In genomic region chr18:9735238-9735637, GRCh38 we compare ENCODE assay signal across 15 cellular contexts. TPM values are rescaled to one million over a fixed set of nuclear protein-coding genes. Genes with fewer than 3 reads are reported as not detected.
DNase-seq lines count a peak whose midpoint lies in the region; ATAC-seq and TF ChIP-seq lines count a peak whose summit lies in the region.
"Had no signal": no experiment of that assay in that cellular context is flagged by ENCODE, and none has a peak within 500 bp of the region (broad histone marks: within the 10 kb centered on the region; RNA-seq: fewer than 3 reads in every experiment).

No MANE protein-coding gene starts in this region.

- CTCF ChIA-PET in Caco-2 (lab: Charles Lee) = interaction anchor here (0.7 kb wide), 1 partner anchor 249 kb away, joined by 3 read pairs; no protein-coding TSS in a partner anchor
- CTCF ChIA-PET in activated CD8-positive, alpha-beta T cell treated with anti-CD3 and anti-CD28 coated beads for 36 hours (lab: Charles Lee) = no interaction called here

- TF ChIP-seq CTCF in Caco-2 (IDR thresholded peaks at IDR 0.05; ENCODE audit: insufficient read depth in 1 of 2, low read depth in 1 of 2, low read length in 1 of 2, severe bottlenecking in 1 of 2, unreplicated experiment in 1 of 2) (no peak), natural killer cell (IDR thresholded peaks at IDR 0.05) (no peak), GM10266 (IDR thresholded peaks at IDR 0.05; ENCODE audit: control insufficient read depth, insufficient read depth, low read depth, missing control alignments) (no peak)
- no peak for TF ChIP-seq CTCF in activated CD8-positive, alpha-beta T cell treated with anti-CD3 and anti-CD28 coated beads for 36 hours (IDR thresholded peaks at IDR 0.05)

- peaks cover 21% of the 10 kb centered on the region for H3K4me1 Mint-ChIP-seq in Caco-2 (ENCODE audit: low read depth, unreplicated experiment)
- H3K4me1 Mint-ChIP-seq in activated CD8-positive, alpha-beta T cell treated with anti-CD3 and anti-CD28 coated beads for 36 hours (ENCODE audit: low read depth) = peaks cover 4% of the 10 kb centered on the region
- H3K4me1 Mint-ChIP-seq in natural killer cell = peaks cover 22 to 26% of the 10 kb centered on the region in 2 donors

- intact Hi-C loops in Caco-2 (cut with micrococcal nuclease; ENCODE audit: unreplicated experiment) = loop anchor here (5.0 kb wide), 1 partner anchor 142 kb away; no protein-coding TSS in a partner anchor
- intact Hi-C loops in activated CD8-positive, alpha-beta T cell treated with anti-CD3 and anti-CD28 coated beads for 36 hours (cut with micrococcal nuclease) = no loop called here
- intact Hi-C loops in natural killer cell (cut with micrococcal nuclease) = no loop called here

- ATAC-seq in activated CD8-positive, alpha-beta T cell treated with anti-CD3 and anti-CD28 coated beads for 36 hours = peak; percentile 17
- ATAC-seq in natural killer cell = peak; percentile 36 to 79 (median 76)
- ATAC-seq: PC-3, SK-N-SH treated with all-trans-retinoic acid at 6 μM for 48 hours had no signal

- POLR2A ChIA-PET in Caco-2 (lab: Charles Lee) = interaction anchor here (1.2 kb wide), 1 partner anchor 62 kb away, joined by 7 read pairs; no protein-coding TSS in a partner anchor
- POLR2A ChIA-PET in activated CD8-positive, alpha-beta T cell treated with anti-CD3 and anti-CD28 coated beads for 36 hours (lab: Charles Lee) = no interaction called here

- H3K27me3 ChIP-seq in Caco-2 (replicated peaks; ENCODE audit: control insufficient read depth, insufficient read depth, low read length) = no peaks in the 10 kb centered on the region
- H3K27me3 ChIP-seq: left lung had no signal

- H3K27ac ChIP-seq in KOPT-K1 (ENCODE audit: low read depth, low read length, poor library complexity, severe bottlenecking) = peak overlapping the region; percentile 53
- H3K27ac ChIP-seq: WERI-Rb-1 had no signal

- no peak overlapping the region for H3K4me3 ChIP-seq in Caco-2 (ENCODE audit: low read depth, low read length)
- H3K4me3 ChIP-seq: left lung had no signal

- peaks cover 42% of the 10 kb centered on the region for H3K4me1 ChIP-seq in Caco-2

- H3K4me3 Mint-ChIP-seq in Caco-2 (ENCODE audit: unreplicated experiment) (no peak overlapping the region), natural killer cell (peak overlapping the region; percentile 62)
- H3K4me3 Mint-ChIP-seq in activated CD8-positive, alpha-beta T cell treated with anti-CD3 and anti-CD28 coated beads for 36 hours = no peak overlapping the region
- H3K4me3 Mint-ChIP-seq: activated naive CD4-positive, alpha-beta T cell treated with anti-CD3 and anti-CD28 coated beads, Interleukin-2, amount 50 U/mL, for 24 hours had no signal

- H3K36me3 Mint-ChIP-seq in Caco-2 (ENCODE audit: insufficient read depth, unreplicated experiment) = peaks cover 7% of the 10 kb centered on the region
- H3K36me3 Mint-ChIP-seq in activated CD8-positive, alpha-beta T cell treated with anti-CD3 and anti-CD28 coated beads for 36 hours (ENCODE audit: low read depth) = no peaks in the 10 kb centered on the region
- H3K36me3 Mint-ChIP-seq in natural killer cell = no peaks in the 10 kb centered on the region
- H3K36me3 Mint-ChIP-seq: activated naive CD4-positive, alpha-beta T cell treated with anti-CD3 and anti-CD28 coated beads, Interleukin-2, amount 50 U/mL, for 24 hours had no signal

- no peaks in the 10 kb centered on the region for H3K9me3 Mint-ChIP-seq in Caco-2 (ENCODE audit: unreplicated experiment)
- H3K9me3 Mint-ChIP-seq in activated CD8-positive, alpha-beta T cell treated with anti-CD3 and anti-CD28 coated beads for 36 hours = no peaks in the 10 kb centered on the region
- no peaks in the 10 kb centered on the region for H3K9me3 Mint-ChIP-seq in natural killer cell
- H3K9me3 Mint-ChIP-seq: activated naive CD4-positive, alpha-beta T cell treated with anti-CD3 and anti-CD28 coated beads, Interleukin-2, amount 50 U/mL, for 24 hours had no signal

- BruUV-seq in Caco-2 (replicated peaks; lab: Mats Ljungman, UMichigan) = no TSS peak

- H3K27me3 Mint-ChIP-seq in Caco-2 (ENCODE audit: insufficient read depth, unreplicated experiment) = no peaks in the 10 kb centered on the region
- H3K27me3 Mint-ChIP-seq in activated CD8-positive, alpha-beta T cell treated with anti-CD3 and anti-CD28 coated beads for 36 hours = peaks cover 12% of the 10 kb centered on the region
- peaks cover 11 to 12% of the 10 kb centered on the region in 2 donors for H3K27me3 Mint-ChIP-seq in natural killer cell (ENCODE audit: low read depth in 2 of 2)

- H3K36me3 ChIP-seq in Caco-2 (ENCODE audit: control insufficient read depth, insufficient read depth, low read length) (no peaks in the 10 kb centered on the region), KOPT-K1 (ENCODE audit: insufficient read depth, low read length) (no peaks in the 10 kb centered on the region)
- H3K36me3 ChIP-seq: WERI-Rb-1 had no signal

- peak overlapping the region; percentile 94 for H3K27ac Mint-ChIP-seq in Caco-2 (ENCODE audit: unreplicated experiment)
- H3K27ac Mint-ChIP-seq in activated CD8-positive, alpha-beta T cell treated with anti-CD3 and anti-CD28 coated beads for 36 hours = no peak overlapping the region
- H3K27ac Mint-ChIP-seq in natural killer cell = peak overlapping the region; percentile 27 to 41
- H3K27ac Mint-ChIP-seq: activated naive CD4-positive, alpha-beta T cell treated with anti-CD3 and anti-CD28 coated beads, Interleukin-2, amount 50 U/mL, for 24 hours had no signal

- no peaks in the 10 kb centered on the region for H3K9me3 ChIP-seq in Caco-2
- no peaks in the 10 kb centered on the region for H3K9me3 ChIP-seq in KOPT-K1 (ENCODE audit: insufficient read depth, low read length, poor library complexity, severe bottlenecking)
- H3K9me3 ChIP-seq: left lung had no signal

- DNase-seq in Caco-2 (no peak), natural killer cell (no peak), GM10266 (ENCODE audit: extremely low spot score) (no peak)
- DNase-seq in activated CD8-positive, alpha-beta T cell treated with anti-CD3 and anti-CD28 coated beads for 36 hours = peak; percentile 27
- DNase-seq in stimulated activated naive CD4-positive, alpha-beta T cell treated with Interleukin-2 at 50 U/mL for 16 hours (lab: John Stamatoyannopoulos, UW) = no peak
- DNase-seq in effector CD8-positive, alpha-beta T cell (lab: John Stamatoyannopoulos, UW) = no peak
- DNase-seq: NCI-H1694 treated with DMSO at 0.1 percent for 48 hours; NCI-H510A; PC-3; stimulated activated naive CD4-positive, alpha-beta T cell; WERI-Rb-1 had no signal

RNA-seq across cellular contexts. Expression of gene RAB31, which starts 27.1 kb away (rescaled TPM):
- 9.5 and 14.5 TPM in 2 replicates for total RNA-seq in Caco-2 (2022)
- under 1 TPM; 0.45 to 0.76 TPM for total RNA-seq in activated CD8-positive, alpha-beta T cell treated with anti-CD3 and anti-CD28 coated beads for 36 hours
- total RNA-seq in natural killer cell = 10 to 100 TPM in 1 of 3 donors, 1 to 10 TPM in 2; 5.3 to 26.1 (median 9.9) TPM
